15 cellular contexts compared by ENCODE assay signal in genomic region chr21:31414601-31415000, GRCh38.
A peak's percentile ranks its signal among the peaks of the same experiment; 100 is the strongest.
DNase-seq lines count a peak whose midpoint lies in the region; ATAC-seq and TF ChIP-seq lines count a peak whose summit lies in the region.
"Had no signal": no experiment of that assay in that cellular context is flagged by ENCODE, and none has a peak within 500 bp of the region (broad histone marks: within the 10 kb centered on the region; RNA-seq: fewer than 3 reads in every experiment).

No MANE protein-coding gene starts in this region.

- H3K4me1 ChIP-seq in left ventricle myocardium inferior: no peaks in the 10 kb centered on the region
- H3K4me1 ChIP-seq in SJCRH30: no peaks in the 10 kb centered on the region

- H3K36me3 ChIP-seq in left ventricle myocardium inferior: no peaks in the 10 kb centered on the region
- H3K36me3 ChIP-seq in SJCRH30: no peaks in the 10 kb centered on the region

- intact Hi-C loops in left ventricle myocardium inferior (cut with micrococcal nuclease): no loop called here
- intact Hi-C loops in cardiac septum (cut with DNase I): no loop called here
- intact Hi-C loops in sciatic nerve (cut with DNase I): no loop called here

- no peaks in the 10 kb centered on the region for H3K27me3 ChIP-seq in left ventricle myocardium inferior (ENCODE audit: low read depth)
- no peaks in the 10 kb centered on the region for H3K27me3 ChIP-seq in SJCRH30

- H3K9me3 ChIP-seq in left ventricle myocardium inferior (replicated peaks) (no peaks in the 10 kb centered on the region), SJCRH30 (replicated peaks) (no peaks in the 10 kb centered on the region)

- ATAC-seq in sciatic nerve (peak; percentile 79), GM21360 (IDR thresholded peaks at IDR 0.05; ENCODE audit: unreplicated experiment) (no peak)

- H3K4me3 ChIP-seq in left ventricle myocardium inferior (no peak overlapping the region), SJCRH30 (no peak overlapping the region)
- H3K4me3 ChIP-seq: GM23248 had no signal

- no peak for DNase-seq in left ventricle myocardium inferior
- DNase-seq in cardiac septum (ENCODE audit: low spot score): no peak
- DNase-seq in cerebellar cortex (ENCODE audit: low spot score): peak; percentile 93
- DNase-seq in cerebellum (ENCODE audit: low spot score): peak; percentile 84
- DNase-seq in sciatic nerve (ENCODE audit: low spot score): no peak
- DNase-seq in SJCRH30: no peak
- DNase-seq: Calu3; CD4-positive, alpha-beta memory T cell; COR-L47; DMS53; DMS79 treated with DMSO at 0.1 percent for 48 hours; GM23248; H7; HCEC 1CT had no signal

- peak overlapping the region; percentile 54 for H3K27ac ChIP-seq in left ventricle myocardium inferior (replicated peaks)
- no peak overlapping the region for H3K27ac ChIP-seq in SJCRH30
- H3K27ac ChIP-seq: GM23248 had no signal

- TF ChIP-seq CTCF in left ventricle myocardium inferior (IDR thresholded peaks at IDR 0.05; ENCODE audit: borderline replicate concordance): no peak

Comparison
In these comparisons a context has a peak if more than half of its experiments do, and no peak if none do; other contexts are left out.
1. DNase-seq: peak in cerebellar cortex (single experiment) and cerebellum (single experiment); none in left ventricle myocardium inferior (single experiment), cardiac septum (single experiment), sciatic nerve (single experiment) and SJCRH30 (0 of 2).